Comparison of ENCODE assay signal across 1 cellular context in genomic region chr17:54903375-54903774, GRCh38.
TF ChIP-seq lines count a peak whose summit lies in the region.

No MANE protein-coding gene starts in this region.

TF ChIP-seq in WTC11, 78 proteins besides CTCF, POLR2A, EP300 and RAD21 (continued from another document):
- TF ChIP-seq ERG (CRISPR knock-in tag; IDR thresholded peaks at IDR 0.05) (no peak), ZSCAN18 (CRISPR knock-in tag; IDR thresholded peaks at IDR 0.05) (no peak), ZMAT4 (CRISPR knock-in tag; IDR thresholded peaks at IDR 0.05) (no peak), NFE2L1 (CRISPR knock-in tag; IDR thresholded peaks at IDR 0.05) (no peak), E2F1 (CRISPR knock-in tag; IDR thresholded peaks at IDR 0.05) (no peak), KAT7 (CRISPR knock-in tag; IDR thresholded peaks at IDR 0.05; ENCODE audit: borderline replicate concordance) (no peak), ZNF671 (CRISPR knock-in tag; IDR thresholded peaks at IDR 0.05) (no peak), FOXK1 (CRISPR knock-in tag; IDR thresholded peaks at IDR 0.05) (no peak), SMAD4 (CRISPR knock-in tag; IDR thresholded peaks at IDR 0.05) (no peak), USF2 (CRISPR knock-in tag; IDR thresholded peaks at IDR 0.05) (no peak), ZNF317 (CRISPR knock-in tag; IDR thresholded peaks at IDR 0.05; ENCODE audit: borderline replicate concordance, low read depth) (no peak)
